Comparison of ENCODE assay signal across 8 cellular contexts in genomic region chr5:23820764-23821471, GRCh38.
DNase-seq lines count a peak whose midpoint lies in the region; ATAC-seq lines count a peak whose summit lies in the region.

No MANE protein-coding gene starts in this region.

- ATAC-seq in HG02885 (IDR thresholded peaks at IDR 0.05; ENCODE audit: poor library complexity, unreplicated experiment), result no peak
- no peak for ATAC-seq in GM18909 (IDR thresholded peaks at IDR 0.05; ENCODE audit: poor library complexity, unreplicated experiment)

- peak; percentile 11 for DNase-seq in AG08396 (ENCODE audit: low spot score)
- DNase-seq in HT1080 (ENCODE audit: low read depth), result peak; percentile 75
- peak; percentile 27 for DNase-seq in RPMI7951 (ENCODE audit: low read depth)
- peak; percentile 59 for DNase-seq in glomerular visceral epithelial cell (ENCODE audit: extremely low spot score)
- no peak for DNase-seq in C1 segment of cervical spinal cord (lab: John Stamatoyannopoulos, UW)
- DNase-seq in cortex of kidney (lab: John Stamatoyannopoulos, UW), result no peak

Comparison
In these comparisons a context has a peak if more than half of its experiments do, and no peak if none do; other contexts are left out.
1. DNase-seq: peak in AG08396 (single experiment), HT1080 (single experiment), RPMI7951 (single experiment) and glomerular visceral epithelial cell (single experiment); none in C1 segment of cervical spinal cord (0 of 14) and cortex of kidney (single experiment).